8 cellular contexts compared by ENCODE assay signal in genomic region chr15:76987896-76988860, GRCh38. TPM values are rescaled to one million over a fixed set of nuclear protein-coding genes. Genes with fewer than 3 reads are reported as not detected.
A peak's percentile ranks its signal among the peaks of the same experiment; 100 is the strongest.
DNase-seq lines count a peak whose midpoint lies in the region; ATAC-seq, FAIRE-seq and TF ChIP-seq lines count a peak whose summit lies in the region.
"Had no signal": no experiment of that assay in that cellular context is flagged by ENCODE, and none has a peak within 500 bp of the region (broad histone marks: within the 10 kb centered on the region; RNA-seq: fewer than 3 reads in every experiment).

No MANE protein-coding gene starts in this region.

- no peaks in the 10 kb centered on the region for H3K27me3 ChIP-seq in tibial nerve

- no peak for TF ChIP-seq CTCF in tibial nerve (IDR thresholded peaks at IDR 0.05)

- no peak for TF ChIP-seq POLR2A in tibial nerve (IDR thresholded peaks at IDR 0.05)

- H3K36me3 ChIP-seq in tibial nerve: no peaks in the 10 kb centered on the region

- no peak overlapping the region for H3K4me3 ChIP-seq in tibial nerve

- 66 to 70% methylated on average over 10 to 11 of the region's 11 CpGs for WGBS in tibial nerve, 2 donors

- no peaks in the 10 kb centered on the region for H3K9me3 ChIP-seq in tibial nerve

- peak overlapping the region in 2 of 4 donors; percentile 4 to 17 for H3K27ac ChIP-seq in tibial nerve

- peak; percentile 97 for FAIRE-seq in GM19239 (lab: Jason Lieb, UNC)

- peak in 1 of 2 donors; percentile 16 for TF ChIP-seq EP300 in tibial nerve (IDR thresholded peaks at IDR 0.05)

- peak; percentile 76 for DNase-seq in GM19239 (ENCODE audit: insufficient read length, low spot score)
- no peak for DNase-seq in left lobe of liver (ENCODE audit: low spot score)
- DNase-seq in tibial nerve (ENCODE audit: low spot score in 2 of 2): peak; percentile 33 to 43
- no peak for DNase-seq in NCI-H2081 treated with DMSO at 0.1 percent for 48 hours (lab: John Stamatoyannopoulos, UW)
- DNase-seq in NCI-H510A treated with DMSO at 0.1 percent for 48 hours (lab: John Stamatoyannopoulos, UW): no peak

- H3K4me1 ChIP-seq in tibial nerve: peaks cover 0 to 18% (median 2%) of the 10 kb centered on the region in 4 donors

- peak; percentile 75 for ATAC-seq in HG03095 (IDR thresholded peaks at IDR 0.05; ENCODE audit: unreplicated experiment)
- peak; percentile 90 to 93 for ATAC-seq in activated CD4-positive, CD25-positive, alpha-beta regulatory T cell treated with anti-CD3 and anti-CD28 coated beads, Interleukin-2, amount 50 U/mL, for 24 hours
- peak; percentile 60 for ATAC-seq in left lobe of liver
- ATAC-seq: Panc1 had no signal

RNA-seq across cellular contexts. Expression of gene PSTPIP1, which starts 6.7 kb away (rescaled TPM):
- total RNA-seq in left lobe of liver: 1.5 TPM
- 10 to 100 TPM; 13.6 to 54.6 (median 19.3) TPM for total RNA-seq in tibial nerve

RNA-seq across cellular contexts. Expression of gene RCN2, which starts 56.6 kb away (rescaled TPM):
- 8.3 TPM for total RNA-seq in left lobe of liver
- total RNA-seq in tibial nerve: 10 to 100 TPM; 29.7 to 59.7 (median 43.8) TPM

Comparison
In these comparisons a context has a peak if more than half of its experiments do, and no peak if none do; other contexts are left out.
1. DNase-seq: peak in GM19239 (single experiment) and tibial nerve (2 of 2); none in left lobe of liver (single experiment), NCI-H2081 treated with DMSO at 0.1 percent for 48 hours (single experiment) and NCI-H510A treated with DMSO at 0.1 percent for 48 hours (single experiment).
2. Peak in every context shown above with its lines, with median percentiles within 50 percentile points of each other: ATAC-seq.